Comparison of ENCODE assay signal across 8 cellular contexts in genomic region chr16:67028167-67028554, GRCh38. TPM values are rescaled to one million over a fixed set of nuclear protein-coding genes. Genes with fewer than 3 reads are reported as not detected.
DNase-seq lines count a peak whose midpoint lies in the region; ATAC-seq, FAIRE-seq and TF ChIP-seq lines count a peak whose summit lies in the region.

No MANE protein-coding gene starts in this region.

- intact Hi-C loops in ascending aorta (cut with DNase I): loop anchor here (2.0 to 5.0 kb wide), 4 partner anchors 31 to 129 kb away; partner anchors contain the start of genes FBXL8, PHAF1 and TRADD
- intact Hi-C loops in HepG2 (cut with micrococcal nuclease; ENCODE audit: unreplicated experiment): loop anchor here (10.0 kb wide), 1 partner anchor 1057 kb away; the partner anchor contains the start of gene NFATC3
- intact Hi-C loops in thyroid gland (cut with DNase I): loop anchor here (5.0 kb wide), 1 partner anchor 124 kb away; the partner anchor contains the start of gene B3GNT9

- no peak for TF ChIP-seq RAD21 in HepG2 (CRISPR knock-in tag; IDR thresholded peaks at IDR 0.05)

- no peaks in the 10 kb centered on the region for H3K9me3 Mint-ChIP-seq in activated CD4-positive, alpha-beta T cell treated with anti-CD3 and anti-CD28 coated beads, Interleukin-2, amount 10 ng/mL, durations not matched to agents 7 days and 5 days

- H3K4me1 Mint-ChIP-seq in activated CD4-positive, alpha-beta T cell treated with anti-CD3 and anti-CD28 coated beads, Interleukin-2, amount 10 ng/mL, durations not matched to agents 7 days and 5 days: peaks cover 57% of the 10 kb centered on the region

- TF ChIP-seq EP300 in HepG2 (IDR thresholded peaks at IDR 0.05; ENCODE audit: low read depth in 2 of 2, low read length in 2 of 2) (no peak), HepG2 (CRISPR knock-in tag; IDR thresholded peaks at IDR 0.05; ENCODE audit: borderline replicate concordance) (no peak)

- H2AFZ ChIP-seq in HepG2 (ENCODE audit: low read length): peak overlapping the region; percentile 98

- H3K4me2 ChIP-seq in HepG2 (ENCODE audit: low read depth, low read length): peak overlapping the region; percentile 100

- TF ChIP-seq POLR2A in HepG2 (IDR thresholded peaks at IDR 0.05; ENCODE audit: insufficient read depth in 1 of 2, low read depth in 2 of 2, low read length in 2 of 2): no peak
- no peak for TF ChIP-seq POLR2A in thyroid gland (IDR thresholded peaks at IDR 0.05)
- TF ChIP-seq POLR2A in GM12891 (IDR thresholded peaks at IDR 0.05; ENCODE audit: low read depth, low read length): no peak

- H3K4me1 ChIP-seq in ascending aorta (peaks cover 8 to 20% of the 10 kb centered on the region in 2 donors), HepG2 (ENCODE audit: insufficient read depth, low read length) (peaks cover 83% of the 10 kb centered on the region), thyroid gland (peaks cover 12 to 31% of the 10 kb centered on the region in 2 donors)

- BruUV-seq in HepG2 (replicated peaks; lab: Mats Ljungman, UMichigan): no TSS peak

- WGBS in HepG2 (ENCODE audit: low lambda C conversion rate): 55% methylated on average over 6 of the region's 6 CpGs
- 69 to 75% methylated on average over 6 of the region's 6 CpGs for WGBS in thyroid gland, 2 donors

- FAIRE-seq in HepG2 (lab: Jason Lieb, UNC): no peak
- FAIRE-seq in GM12891 (lab: Jason Lieb, UNC): no peak

- no peak for DNase-seq in activated CD4-positive, alpha-beta T cell treated with anti-CD3 and anti-CD28 coated beads, Interleukin-2, amount 10 ng/mL, durations not matched to agents 7 days and 5 days
- DNase-seq in activated CD4-positive, alpha-beta T cell treated with anti-CD3 and anti-CD28 coated beads for 48 hours: no peak
- DNase-seq in ascending aorta (ENCODE audit: low spot score in 2 of 2) (peak in 1 of 2 donors; percentile 0), HepG2 (ENCODE audit: low spot score) (no peak), thyroid gland (no peak), NCI-H524 treated with DMSO at 0.1 percent for 48 hours (lab: John Stamatoyannopoulos, UW) (no peak), GM12891 (ENCODE audit: insufficient read length, low spot score) (no peak)

- in situ Hi-C loops in HepG2 (cut with HindIII; ENCODE audit: extremely low pct_ligation_motif_present, low pct_unique_long_range_greater_than_20kb): no loop called here

- H3K27me3 ChIP-seq in ascending aorta (no peaks in the 10 kb centered on the region), HepG2 (ENCODE audit: control insufficient read depth in 1 of 2, insufficient read depth in 2 of 2, low read length in 2 of 2) (no peaks in the 10 kb centered on the region; a peak in 1 of 5 replicates), thyroid gland (no peaks in the 10 kb centered on the region)

- CTCF ChIA-PET in activated CD4-positive, alpha-beta T cell treated with anti-CD3 and anti-CD28 coated beads, Interleukin-2, amount 10 ng/mL, durations not matched to agents 7 days and 5 days (lab: Charles Lee): interaction anchor here (0.6 to 5.4 kb wide), 12 partner anchors 11 to 148 kb away, joined by 3 to 54 read pairs (median 4); partner anchors contain the start of gene B3GNT9
- CTCF ChIA-PET in HepG2 (lab: Yijun Ruan, JAX; ENCODE audit: low intra/inter-chr PET ratio, low total read pairs): no interaction called here

- no peak for ATAC-seq in HepG2
- no peak for ATAC-seq in HG03039 (IDR thresholded peaks at IDR 0.05; ENCODE audit: unreplicated experiment)

- POLR2A ChIA-PET in activated CD4-positive, alpha-beta T cell treated with anti-CD3 and anti-CD28 coated beads, Interleukin-2, amount 10 ng/mL, durations not matched to agents 7 days and 5 days (lab: Charles Lee): interaction anchor here (0.7 to 1.1 kb wide), 3 partner anchors 10 to 105 kb away, joined by 3 to 5 read pairs (median 3); no protein-coding TSS in a partner anchor
- POLR2A ChIA-PET in HepG2 (lab: Yijun Ruan, JAX): interaction anchor here (0.6 to 1.8 kb wide), 18 partner anchors 10 to 239 kb away, joined by 3 to 12 read pairs (median 4); partner anchors contain the start of genes B3GNT9, CES4A, NOL3 and PDP2

- peaks cover 45% of the 10 kb centered on the region for H3K79me2 ChIP-seq in HepG2 (ENCODE audit: insufficient read depth, low read length)

- TF ChIP-seq CTCF in ascending aorta (IDR thresholded peaks at IDR 0.05) (no peak), HepG2 (CRISPR knock-in tag; IDR thresholded peaks at IDR 0.05) (no peak), thyroid gland (IDR thresholded peaks at IDR 0.05) (no peak)

- H3K9me3 ChIP-seq in ascending aorta: no peaks in the 10 kb centered on the region
- no peaks in the 10 kb centered on the region for H3K9me3 ChIP-seq in HepG2 (ENCODE audit: low read length)
- H3K9me3 ChIP-seq in thyroid gland: no peaks in the 10 kb centered on the region

- H3K36me3 ChIP-seq in ascending aorta: peaks cover 0 to 4% of the 10 kb centered on the region in 2 donors
- no peaks in the 10 kb centered on the region for H3K36me3 ChIP-seq in HepG2 (replicated peaks in 1 of 2; ENCODE audit: control insufficient read depth in 1 of 2, insufficient read depth in 2 of 2, low read length in 2 of 2)
- H3K36me3 ChIP-seq in thyroid gland: no peaks in the 10 kb centered on the region

- no peaks in the 10 kb centered on the region; the same call in 1 of the 2 replicates for H4K20me1 ChIP-seq in HepG2 (ENCODE audit: insufficient read depth, low read length)

- peak overlapping the region; percentile 94 for H3K27ac Mint-ChIP-seq in activated CD4-positive, alpha-beta T cell treated with anti-CD3 and anti-CD28 coated beads, Interleukin-2, amount 10 ng/mL, durations not matched to agents 7 days and 5 days

- peak overlapping the region; percentile 100 for H3K9ac ChIP-seq in HepG2 (ENCODE audit: insufficient read depth, low read depth, low read length)

- H3K36me3 Mint-ChIP-seq in activated CD4-positive, alpha-beta T cell treated with anti-CD3 and anti-CD28 coated beads, Interleukin-2, amount 10 ng/mL, durations not matched to agents 7 days and 5 days (ENCODE audit: low read depth): peaks cover 32% of the 10 kb centered on the region

- H3K4me3 ChIP-seq in ascending aorta (peak overlapping the region; percentile 98 to 100), HepG2 (replicated peaks in 1 of 3; ENCODE audit: insufficient read depth in 1 of 3, low read depth in 2 of 3, low read length in 3 of 3) (peak overlapping the region; percentile 92 to 99 (median 98)), thyroid gland (replicated peaks in 1 of 3) (peak overlapping the region in 2 of 3 donors; percentile 74 to 80)

- no peaks in the 10 kb centered on the region for H3K27me3 Mint-ChIP-seq in activated CD4-positive, alpha-beta T cell treated with anti-CD3 and anti-CD28 coated beads, Interleukin-2, amount 10 ng/mL, durations not matched to agents 7 days and 5 days

- H3K4me3 Mint-ChIP-seq in activated CD4-positive, alpha-beta T cell treated with anti-CD3 and anti-CD28 coated beads, Interleukin-2, amount 10 ng/mL, durations not matched to agents 7 days and 5 days: peak overlapping the region; percentile 92

- peak overlapping the region; percentile 93 to 98 for H3K27ac ChIP-seq in ascending aorta
- H3K27ac ChIP-seq in HepG2 (ENCODE audit: extremely low read length, insufficient read depth, low read length): peak overlapping the region; percentile 97
- peak overlapping the region; percentile 97 to 99 (median 98) for H3K27ac ChIP-seq in thyroid gland

RNA-seq across cellular contexts. Expression of gene CBFB, which starts 0.8 kb away (rescaled TPM):
- total RNA-seq in activated CD4-positive, alpha-beta T cell treated with anti-CD3 and anti-CD28 coated beads, Interleukin-2, amount 10 ng/mL, durations not matched to agents 7 days and 5 days: 100 to 1,000 TPM; 218 to 222 TPM
- 59.1 TPM for total RNA-seq in ascending aorta
- 70.8 and 76.0 TPM in 2 replicates for total RNA-seq in HepG2 (2016; rRNA removed; fragmentation: Illumina TruSeq; extraction: Trizol)
- total RNA-seq in HepG2 (2016; cell fraction: cytosol; rRNA removed; fragmentation: Illumina TruSeq; extraction: Trizol; ENCODE audit: low read depth): 14.1 and 16.3 TPM in 2 replicates
- total RNA-seq in HepG2 (2016; cell fraction: insoluble cytoplasmic fraction; rRNA removed; fragmentation: Illumina TruSeq; extraction: Trizol): 66.9 and 69.6 TPM in 2 replicates
- 38.3 and 41.2 TPM in 2 replicates for total RNA-seq in HepG2 (2016; cell fraction: membrane; rRNA removed; fragmentation: Illumina TruSeq; extraction: Trizol)
- total RNA-seq in HepG2 (2016; cell fraction: nucleus; rRNA removed; fragmentation: Illumina TruSeq; extraction: Trizol): 31.2 and 35.7 TPM in 2 replicates
- 15.4 and 22.1 TPM in 2 replicates for polyA plus RNA-seq in HepG2 (2011; rRNA removed)
- 10.3 and 18.1 TPM in 2 replicates for polyA plus RNA-seq in HepG2 (2011; cell fraction: cytosol; rRNA removed)
- polyA plus RNA-seq in HepG2 (2011; cell fraction: nucleus; rRNA removed): 10.2 and 17.3 TPM in 2 replicates
- 28.7 and 37.3 TPM in 2 replicates for polyA plus RNA-seq in HepG2 (2012)
- 7.7 and 8.0 TPM in 2 replicates for polyA plus RNA-seq in HepG2 (2016; cell fraction: cytosol; fragmentation: Illumina TruSeq; extraction: Trizol; ENCODE audit: low read depth)
- polyA plus RNA-seq in HepG2 (2016; cell fraction: insoluble cytoplasmic fraction; fragmentation: Illumina TruSeq; extraction: Trizol; ENCODE audit: low read depth): 67.5 and 73.5 TPM in 2 replicates
- polyA plus RNA-seq in HepG2 (2016; cell fraction: membrane; fragmentation: Illumina TruSeq; extraction: Trizol; ENCODE audit: low read depth): 22.4 and 23.1 TPM in 2 replicates
- 46.0 and 53.1 TPM in 2 replicates for polyA plus RNA-seq in HepG2 (2016; cell fraction: nucleus; fragmentation: Illumina TruSeq; extraction: Trizol; ENCODE audit: insufficient read depth, low read depth)
- polyA minus RNA-seq in HepG2 (2011; rRNA and poly(A)+ RNA removed; ENCODE audit: low replicate concordance): 9.6 and 21.2 TPM in 2 replicates
- 35.2 and 47.8 TPM in 2 replicates for polyA minus RNA-seq in HepG2 (2011; cell fraction: cytosol; rRNA and poly(A)+ RNA removed)
- polyA minus RNA-seq in HepG2 (2011; cell fraction: nucleus; rRNA and poly(A)+ RNA removed): 23.3 and 26.0 TPM in 2 replicates
- total RNA-seq in thyroid gland: 10 to 100 TPM; 31.0 to 60.0 (median 41.5) TPM
- polyA plus RNA-seq in GM12891 (2012; ENCODE audit: low read depth, missing spikeins): 28.7 TPM

RNA-seq across cellular contexts. Expression of gene CES4A, which starts 39.8 kb away (rescaled TPM):
- total RNA-seq in activated CD4-positive, alpha-beta T cell treated with anti-CD3 and anti-CD28 coated beads, Interleukin-2, amount 10 ng/mL, durations not matched to agents 7 days and 5 days: 10 to 100 TPM; 28.9 to 30.5 TPM
- 0.11 TPM for total RNA-seq in ascending aorta
- 0.09 TPM in 1 of 2 replicates, not detected in the other for total RNA-seq in HepG2 (2016; rRNA removed; fragmentation: Illumina TruSeq; extraction: Trizol)
- not detected in 2 replicates for total RNA-seq in HepG2 (2016; cell fraction: cytosol; rRNA removed; fragmentation: Illumina TruSeq; extraction: Trizol; ENCODE audit: low read depth)
- not detected in 2 replicates for total RNA-seq in HepG2 (2016; cell fraction: insoluble cytoplasmic fraction; rRNA removed; fragmentation: Illumina TruSeq; extraction: Trizol)
- total RNA-seq in HepG2 (2016; cell fraction: membrane; rRNA removed; fragmentation: Illumina TruSeq; extraction: Trizol): not detected in 2 replicates
- 0.43 TPM in 1 of 2 replicates, not detected in the other for total RNA-seq in HepG2 (2016; cell fraction: nucleus; rRNA removed; fragmentation: Illumina TruSeq; extraction: Trizol)
- 0.17 and 0.18 TPM in 2 replicates for polyA plus RNA-seq in HepG2 (2011; rRNA removed)
- polyA plus RNA-seq in HepG2 (2011; cell fraction: cytosol; rRNA removed): not detected in 2 replicates
- 1.1 and 1.3 TPM in 2 replicates for polyA plus RNA-seq in HepG2 (2011; cell fraction: nucleus; rRNA removed)
- 0.19 and 0.28 TPM in 2 replicates for polyA plus RNA-seq in HepG2 (2012)
- not detected in 2 replicates for polyA plus RNA-seq in HepG2 (2016; cell fraction: cytosol; fragmentation: Illumina TruSeq; extraction: Trizol; ENCODE audit: low read depth)
- not detected in 2 replicates for polyA plus RNA-seq in HepG2 (2016; cell fraction: insoluble cytoplasmic fraction; fragmentation: Illumina TruSeq; extraction: Trizol; ENCODE audit: low read depth)
- polyA plus RNA-seq in HepG2 (2016; cell fraction: membrane; fragmentation: Illumina TruSeq; extraction: Trizol; ENCODE audit: low read depth): not detected in 2 replicates
- polyA plus RNA-seq in HepG2 (2016; cell fraction: nucleus; fragmentation: Illumina TruSeq; extraction: Trizol; ENCODE audit: insufficient read depth, low read depth): 0.24 TPM in 1 of 2 replicates, not detected in the other
- 0.72 TPM in 1 of 2 replicates, not detected in the other for polyA minus RNA-seq in HepG2 (2011; rRNA and poly(A)+ RNA removed; ENCODE audit: low replicate concordance)
- not detected in 2 replicates for polyA minus RNA-seq in HepG2 (2011; cell fraction: cytosol; rRNA and poly(A)+ RNA removed)
- 0.13 TPM in 1 of 2 replicates, not detected in the other for polyA minus RNA-seq in HepG2 (2011; cell fraction: nucleus; rRNA and poly(A)+ RNA removed)
- total RNA-seq in thyroid gland: 10 to 100 TPM; 10.9 to 15.7 (median 12.8) TPM
- polyA plus RNA-seq in GM12891 (2012; ENCODE audit: low read depth, missing spikeins): 6.8 TPM

Comparison
In these comparisons a context has a peak if more than half of its experiments do, and no peak if none do; other contexts are left out.
1. RNA of gene CES4A, which starts 39.8 kb away (total RNA-seq): 28.9 to 30.5 TPM in activated CD4-positive, alpha-beta T cell treated with anti-CD3 and anti-CD28 coated beads, Interleukin-2, amount 10 ng/mL, durations not matched to agents 7 days and 5 days and 10.9 to 15.7 TPM in thyroid gland; 0.11 TPM in ascending aorta (single experiment) and 0.09 to 0.43 TPM in HepG2; every median in the first group is over 4 times any median in the second.
2. Peak in every context shown above with its lines, with median percentiles within 50 percentile points of each other: H3K27ac ChIP-seq and H3K4me3 ChIP-seq.